Comparison of ENCODE assay signal across 1 cellular context in the genomic region with DNA sequence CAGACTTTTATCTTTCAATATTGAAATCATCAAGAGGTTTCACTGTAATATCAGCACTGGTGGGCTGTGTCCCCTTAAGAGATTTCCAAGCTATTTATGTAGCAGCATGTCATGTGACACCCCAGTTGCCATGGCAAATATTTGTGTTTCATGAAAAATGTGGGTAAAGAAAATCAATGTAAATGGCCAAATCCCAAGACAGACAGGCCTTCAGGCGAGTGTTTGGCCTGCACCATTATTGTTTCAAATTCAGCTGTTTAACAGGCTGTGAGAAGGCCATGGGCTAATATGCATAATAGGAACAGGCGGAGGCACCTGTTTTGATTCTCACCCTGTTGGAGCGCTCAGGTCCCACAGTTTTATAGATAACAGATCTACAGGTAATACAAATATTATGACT.
A peak's percentile ranks its signal among the peaks of the same experiment; 100 is the strongest.
TF ChIP-seq lines count a peak whose summit lies in the region.

No MANE protein-coding gene starts in this region.

TF ChIP-seq in liver, 16 proteins besides CTCF, POLR2A, EP300 and RAD21 (continued from another document):
- TF ChIP-seq, protein P1, sequence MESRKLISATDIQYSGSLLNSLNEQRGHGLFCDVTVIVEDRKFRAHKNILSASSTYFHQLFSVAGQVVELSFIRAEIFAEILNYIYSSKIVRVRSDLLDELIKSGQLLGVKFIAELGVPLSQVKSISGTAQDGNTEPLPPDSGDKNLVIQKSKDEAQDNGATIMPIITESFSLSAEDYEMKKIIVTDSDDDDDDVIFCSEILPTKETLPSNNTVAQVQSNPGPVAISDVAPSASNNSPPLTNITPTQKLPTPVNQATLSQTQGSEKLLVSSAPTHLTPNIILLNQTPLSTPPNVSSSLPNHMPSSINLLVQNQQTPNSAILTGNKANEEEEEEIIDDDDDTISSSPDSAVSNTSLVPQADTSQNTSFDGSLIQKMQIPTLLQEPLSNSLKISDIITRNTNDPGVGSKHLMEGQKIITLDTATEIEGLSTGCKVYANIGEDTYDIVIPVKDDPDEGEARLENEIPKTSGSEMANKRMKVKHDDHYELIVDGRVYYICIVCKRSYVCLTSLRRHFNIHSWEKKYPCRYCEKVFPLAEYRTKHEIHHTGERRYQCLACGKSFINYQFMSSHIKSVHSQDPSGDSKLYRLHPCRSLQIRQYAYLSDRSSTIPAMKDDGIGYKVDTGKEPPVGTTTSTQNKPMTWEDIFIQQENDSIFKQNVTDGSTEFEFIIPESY (IDR thresholded peaks at IDR 0.05): peak; percentile 63
- TF ChIP-seq REST (IDR thresholded peaks at IDR 0.05): peak; percentile 23
- TF ChIP-seq YY1 (IDR thresholded peaks at IDR 0.05): peak; percentile 83
- TF ChIP-seq RXRA (IDR thresholded peaks at IDR 0.05): peak in 1 of 2 donors; percentile 20
- TF ChIP-seq JUND (IDR thresholded peaks at IDR 0.05): peak in 1 of 2 donors; percentile 17
